ENCODE assay signal across 20 cellular contexts in genomic region chr1:48234086-48234485, GRCh38. TPM values are rescaled to one million over a fixed set of nuclear protein-coding genes. Genes with fewer than 3 reads are reported as not detected.
DNase-seq lines count a peak whose midpoint lies in the region; ATAC-seq, FAIRE-seq and TF ChIP-seq lines count a peak whose summit lies in the region.
"Had no signal": no experiment of that assay in that cellular context is flagged by ENCODE, and none has a peak within 500 bp of the region (broad histone marks: within the 10 kb centered on the region; RNA-seq: fewer than 3 reads in every experiment).

No MANE protein-coding gene starts in this region.

- H3K4me1 ChIP-seq in body of pancreas: no peaks in the 10 kb centered on the region
- H3K4me1 ChIP-seq in parathyroid adenoma: no peaks in the 10 kb centered on the region
- H3K4me1 ChIP-seq in OCI-LY7 (ENCODE audit: insufficient read depth, low read length, poor library complexity, severe bottlenecking): no peaks in the 10 kb centered on the region

- H3K79me2 ChIP-seq in parathyroid adenoma (no peaks in the 10 kb centered on the region), OCI-LY7 (ENCODE audit: insufficient read depth, low read depth, low read length) (no peaks in the 10 kb centered on the region)

- no peaks in the 10 kb centered on the region for H3K36me3 Mint-ChIP-seq in type B pancreatic cell
- H3K36me3 Mint-ChIP-seq: CD14-positive monocyte; CD8-positive, alpha-beta T cell had no signal

- H3K36me3 ChIP-seq in body of pancreas (replicated peaks in 1 of 2; ENCODE audit: insufficient read depth in 1 of 2, low read depth in 2 of 2) (no peaks in the 10 kb centered on the region), parathyroid adenoma (ENCODE audit: control insufficient read depth, insufficient read depth, low read length) (no peaks in the 10 kb centered on the region), OCI-LY7 (ENCODE audit: insufficient read depth, low read length) (no peaks in the 10 kb centered on the region)

- no peaks in the 10 kb centered on the region for H3K9me3 Mint-ChIP-seq in type B pancreatic cell
- H3K9me3 Mint-ChIP-seq: CD8-positive, alpha-beta T cell had no signal

- H3K4me3 ChIP-seq in body of pancreas (no peak overlapping the region), parathyroid adenoma (ENCODE audit: low read depth, low read length) (no peak overlapping the region), OCI-LY7 (ENCODE audit: low read depth, low read length, poor library complexity, severe bottlenecking) (no peak overlapping the region)

- no peak overlapping the region for H3K27ac Mint-ChIP-seq in type B pancreatic cell
- H3K27ac Mint-ChIP-seq: CD8-positive, alpha-beta T cell had no signal

- DNase-seq in cardiac septum (ENCODE audit: low spot score): peak; percentile 61
- no peak for DNase-seq in Right ventricle myocardium superior
- no peak for DNase-seq in body of pancreas
- DNase-seq in left lobe of liver (ENCODE audit: low spot score): no peak
- no peak for DNase-seq in OCI-LY7 (ENCODE audit: low spot score)
- DNase-seq in GM19239 (ENCODE audit: insufficient read length, low spot score): no peak
- no peak for DNase-seq in type B pancreatic cell (ENCODE audit: extremely low spot score, unreplicated experiment)
- DNase-seq: CD8-positive, alpha-beta T cell; COR-L47; DMS153; DND-41; GDM1 had no signal

- intact Hi-C loops in cardiac septum (cut with DNase I): no loop called here
- intact Hi-C loops in Right ventricle myocardium superior (cut with DNase I): loop anchor here (10.0 kb wide), 1 partner anchor 129 kb away; no protein-coding TSS in a partner anchor
- intact Hi-C loops in body of pancreas (cut with DNase I): no loop called here
- intact Hi-C loops in OCI-LY7 (cut with micrococcal nuclease; ENCODE audit: unreplicated experiment): no loop called here

- no peak for FAIRE-seq in GM19239 (lab: Jason Lieb, UNC)
- FAIRE-seq: D721Med, GM12892, H54 had no signal

- H2AFZ ChIP-seq in parathyroid adenoma (no peak overlapping the region), OCI-LY7 (ENCODE audit: low read length) (no peak overlapping the region)

- H3K9me2 ChIP-seq in OCI-LY7 (ENCODE audit: insufficient read depth, low read length): no peaks in the 10 kb centered on the region

- H3K9ac ChIP-seq in parathyroid adenoma: no peak overlapping the region

- no peak overlapping the region for H3K4me3 Mint-ChIP-seq in type B pancreatic cell
- H3K4me3 Mint-ChIP-seq: CD14-positive monocyte; CD8-positive, alpha-beta T cell had no signal

- WGBS in body of pancreas, 2 donors: 72 to 79% methylated on average over 7 of the region's 7 CpGs

- peaks cover 19% of the 10 kb centered on the region for H3K27me3 Mint-ChIP-seq in type B pancreatic cell

- CTCF ChIA-PET in OCI-LY7 (lab: Charles Lee; ENCODE audit: unreplicated experiment): no interaction called here

- TF ChIP-seq CTCF in body of pancreas (IDR thresholded peaks at IDR 0.05) (no peak), parathyroid adenoma (IDR thresholded peaks at IDR 0.05) (no peak), OCI-LY7 (conservative IDR thresholded peaks at IDR 0.05; ENCODE audit: low read length) (no peak), type B pancreatic cell (conservative IDR thresholded peaks at IDR 0.05) (no peak)

- H3K27me3 ChIP-seq in body of pancreas (no peaks in the 10 kb centered on the region), parathyroid adenoma (ENCODE audit: control insufficient read depth, insufficient read depth, low read length) (no peaks in the 10 kb centered on the region)

- H3K9me3 ChIP-seq in body of pancreas (no peaks in the 10 kb centered on the region), parathyroid adenoma (ENCODE audit: control insufficient read depth, low read length) (no peaks in the 10 kb centered on the region), OCI-LY7 (ENCODE audit: low read length) (no peaks in the 10 kb centered on the region)

- H4K20me1 ChIP-seq in OCI-LY7 (ENCODE audit: insufficient read depth, low read length): no peaks in the 10 kb centered on the region

- POLR2A ChIA-PET in OCI-LY7 (lab: Charles Lee): no interaction called here

- H3K4me2 ChIP-seq in parathyroid adenoma (ENCODE audit: low read length) (no peak overlapping the region), OCI-LY7 (ENCODE audit: low read length) (no peak overlapping the region)

- ATAC-seq in Right ventricle myocardium superior (ENCODE audit: poor library complexity) (no peak), body of pancreas (peak; percentile 18), left lobe of liver (peak; percentile 51)
- ATAC-seq: CD8-positive, alpha-beta T cell; HCT116 had no signal

- no peak for TF ChIP-seq POLR2A in body of pancreas (IDR thresholded peaks at IDR 0.05)

- no TSS peak for BruUV-seq in OCI-LY7 (replicated peaks; lab: Mats Ljungman, UMichigan)

- H3K4me1 Mint-ChIP-seq in type B pancreatic cell (ENCODE audit: unreplicated experiment): no peaks in the 10 kb centered on the region

- H3K27ac ChIP-seq in body of pancreas (no peak overlapping the region), parathyroid adenoma (peak overlapping the region; percentile 67), OCI-LY7 (ENCODE audit: low read depth, low read length, poor library complexity, severe bottlenecking) (no peak overlapping the region)
- H3K27ac ChIP-seq: 22Rv1 had no signal

RNA-seq across cellular contexts. Expression of gene SLC5A9, which starts 11.6 kb away (rescaled TPM):
- 0.57 TPM for total RNA-seq in cardiac septum
- total RNA-seq in Right ventricle myocardium superior: 0.13 TPM
- 1 to 10 TPM; 3.3 to 5.2 TPM for total RNA-seq in body of pancreas
- total RNA-seq in left lobe of liver: 20.6 TPM
- not detected in 2 replicates for total RNA-seq in OCI-LY7 (2014; rRNA removed; shearing (Covaris generic))
- total RNA-seq in OCI-LY7 (2022): not detected in 2 replicates
- 1.6 and 2.1 TPM in 2 replicates for total RNA-seq in type B pancreatic cell (ENCODE audit: low replicate concordance)
- total RNA-seq: A673; CD8-positive, alpha-beta T cell had no signal
